Comparison of ENCODE assay signal across 20 cellular contexts in genomic region chr13:35716644-35717170, GRCh38.
A peak's percentile ranks its signal among the peaks of the same experiment; 100 is the strongest.
DNase-seq lines count a peak whose midpoint lies in the region; ATAC-seq and TF ChIP-seq lines count a peak whose summit lies in the region.
"Had no signal": no experiment of that assay in that cellular context is flagged by ENCODE, and none has a peak within 500 bp of the region (broad histone marks: within the 10 kb centered on the region; RNA-seq: fewer than 3 reads in every experiment).

No MANE protein-coding gene starts in this region.

- H3K4me3 ChIP-seq in left ventricle myocardium inferior, result no peak overlapping the region
- H3K4me3 ChIP-seq in WERI-Rb-1 (ENCODE audit: low read depth, low read length), result no peak overlapping the region
- H3K4me3 ChIP-seq in lower lobe of right lung, result no peak overlapping the region

- H3K27ac ChIP-seq in left ventricle myocardium inferior (replicated peaks) (peak overlapping the region; percentile 56), WERI-Rb-1 (peak overlapping the region; percentile 48; the same call in 1 of the 2 replicates), lower lobe of right lung (no peak overlapping the region)

- ATAC-seq in Right ventricle myocardium superior (ENCODE audit: poor library complexity), result no peak
- ATAC-seq in lower lobe of right lung, result peak; percentile 7 to 10
- peak; percentile 5 for ATAC-seq in sciatic nerve

- no peaks in the 10 kb centered on the region for H3K9me3 ChIP-seq in left ventricle myocardium inferior (replicated peaks)
- no peaks in the 10 kb centered on the region for H3K9me3 ChIP-seq in WERI-Rb-1 (ENCODE audit: severe bottlenecking)
- H3K9me3 ChIP-seq in lower lobe of right lung, result no peaks in the 10 kb centered on the region

- H3K4me1 ChIP-seq in left ventricle myocardium inferior, result peaks cover 41% of the 10 kb centered on the region
- peaks cover 6% of the 10 kb centered on the region for H3K4me1 ChIP-seq in lower lobe of right lung

- H3K27me3 ChIP-seq in left ventricle myocardium inferior (ENCODE audit: low read depth) (no peaks in the 10 kb centered on the region), WERI-Rb-1 (ENCODE audit: insufficient read depth, low read depth, severe bottlenecking) (no peaks in the 10 kb centered on the region), lower lobe of right lung (ENCODE audit: low read depth) (no peaks in the 10 kb centered on the region)

- intact Hi-C loops in left ventricle myocardium inferior (cut with micrococcal nuclease) (no loop called here), Right ventricle myocardium superior (cut with DNase I) (loop anchor here (10.0 kb wide), 1 partner anchor 82 kb away; no protein-coding TSS in a partner anchor), lower lobe of right lung (cut with DNase I) (no loop called here), sciatic nerve (cut with DNase I) (no loop called here)

- no peak for DNase-seq in left ventricle myocardium inferior
- no peak for DNase-seq in Right ventricle myocardium superior
- DNase-seq in WERI-Rb-1, result peak; percentile 56
- DNase-seq in lower lobe of right lung, result no peak
- DNase-seq in sciatic nerve (ENCODE audit: low spot score), result no peak
- DNase-seq in NCI-H1048 (lab: John Stamatoyannopoulos, UW), result no peak
- DNase-seq in ureter (ENCODE audit: low spot score), result no peak
- no peak for DNase-seq in activated T-cell treated with anti-CD3 and anti-CD28 coated beads for 4 hours
- DNase-seq: DMS79 treated with DMSO at 0.1 percent for 48 hours, GOT3, HCEC 1CT, Karpas-422, NCI-H1105, NCI-H1436 treated with DMSO at 0.1 percent for 48 hours, NCI-H187 treated with DMSO at 0.1 percent for 48 hours, NCI-H2107, NCI-H524 treated with DMSO at 0.1 percent for 48 hours, NCI-H774, RPMI8226, SHP77 treated with DMSO at 0.1 percent for 48 hours had no signal

- H3K36me3 ChIP-seq in left ventricle myocardium inferior (no peaks in the 10 kb centered on the region), WERI-Rb-1 (no peaks in the 10 kb centered on the region), lower lobe of right lung (no peaks in the 10 kb centered on the region)

- no peak for TF ChIP-seq CTCF in left ventricle myocardium inferior (IDR thresholded peaks at IDR 0.05; ENCODE audit: borderline replicate concordance)
- no peak for TF ChIP-seq CTCF in WERI-Rb-1 (IDR thresholded peaks at IDR 0.05; ENCODE audit: low read depth, low read length)
- TF ChIP-seq CTCF in lower lobe of right lung (IDR thresholded peaks at IDR 0.05), result no peak
